1 cellular context compared by ENCODE assay signal in the genomic region with DNA sequence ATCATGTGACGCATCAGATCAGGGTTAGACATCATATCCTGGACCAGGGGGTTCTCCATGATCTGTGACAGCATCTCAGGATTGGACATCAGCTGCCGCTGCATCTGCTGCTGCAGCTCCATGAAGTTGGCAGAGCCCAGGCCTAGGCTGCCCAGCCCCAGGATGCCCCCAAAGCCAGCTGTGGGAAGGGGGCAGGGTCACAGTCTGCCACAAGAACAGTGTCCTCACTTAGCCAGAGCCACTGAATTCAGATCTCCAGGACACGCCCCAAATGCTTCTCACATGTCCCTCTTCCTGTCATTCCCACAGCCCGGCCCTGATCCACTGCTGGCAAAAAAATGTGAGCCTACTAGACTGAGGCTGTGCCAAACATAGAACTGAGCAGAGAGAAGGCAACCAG.
TF ChIP-seq lines count a peak whose summit lies in the region.

No MANE protein-coding gene starts in this region.

TF ChIP-seq in SK-N-SH treated with all-trans-retinoic acid at 6 μM for 48 hours, 23 proteins besides CTCF, POLR2A, EP300 and RAD21 (continued from another document):
- no peak for TF ChIP-seq RARB (CRISPR knock-in tag; IDR thresholded peaks at IDR 0.05)
TF ChIP-seq in SK-N-SH treated with all-trans-retinoic acid at 6 μM for 48 hours: peak in this region for 0.
